ENCODE assay signal across 21 cellular contexts in genomic region chr17:5299383-5299782, GRCh38. TPM values are rescaled to one million over a fixed set of nuclear protein-coding genes. Genes with fewer than 3 reads are reported as not detected.
A peak's percentile ranks its signal among the peaks of the same experiment; 100 is the strongest.
DNase-seq lines count a peak whose midpoint lies in the region; ATAC-seq and TF ChIP-seq lines count a peak whose summit lies in the region.
"Had no signal": no experiment of that assay in that cellular context is flagged by ENCODE, and none has a peak within 500 bp of the region (broad histone marks: within the 10 kb centered on the region; RNA-seq: fewer than 3 reads in every experiment).

No MANE protein-coding gene starts in this region.

- no peak overlapping the region for H3K27ac ChIP-seq in CD8-positive, alpha-beta T cell (ENCODE audit: low read depth, low read length)
- H3K27ac ChIP-seq: A549, Peyer's patch had no signal

- peak overlapping the region; percentile 13 for H3K27ac Mint-ChIP-seq in CD8-positive, alpha-beta T cell
- peak overlapping the region; percentile 35 for H3K27ac Mint-ChIP-seq in activated B cell treated with CpG ODN at 0.5 μM for 24 hours
- H3K27ac Mint-ChIP-seq in naive B cell, result peak overlapping the region in 5 of 6 donors; percentile 28 to 90 (median 53)

- POLR2A ChIA-PET in CD8-positive, alpha-beta T cell (lab: Charles Lee), result interaction anchor here (0.7 kb wide), 1 partner anchor 131 kb away, joined by 3 read pairs; no protein-coding TSS in a partner anchor
- POLR2A ChIA-PET in activated B cell treated with CpG ODN at 0.5 μM for 24 hours (lab: Charles Lee), result interaction anchor here (0.6 to 1.2 kb wide), 2 partner anchors 18 to 77 kb away, joined by 3 to 7 read pairs; no protein-coding TSS in a partner anchor

- no peaks in the 10 kb centered on the region for H3K4me1 ChIP-seq in CD8-positive, alpha-beta T cell (ENCODE audit: insufficient read depth, low read length)
- H3K4me1 ChIP-seq: A549, BE2C, Peyer's patch had no signal

- intact Hi-C loops in CD8-positive, alpha-beta T cell (cut with DNase I, micrococcal nuclease), result no loop called here
- intact Hi-C loops in activated B cell treated with CpG ODN at 0.5 μM for 24 hours (cut with micrococcal nuclease), result no loop called here

- DNase-seq in AG08395 (ENCODE audit: low spot score) (peak; percentile 14), activated B cell treated with CpG ODN at 0.5 μM for 24 hours (no peak), naive B cell (no peak), NCI-H2081 treated with DMSO at 0.1 percent for 48 hours (lab: John Stamatoyannopoulos, UW) (no peak), MV-4-11 (lab: John Stamatoyannopoulos, UW) (no peak), KBM-7 (no peak), HT-29 (ENCODE audit: low spot score) (no peak)
- DNase-seq in CD8-positive, alpha-beta T cell, result no peak
- DNase-seq: BE2C, DMS 273 treated with DMSO at 0.1 percent for 48 hours, EL, KG1, NCI-H1092, NCI-H1694, NCI-H2171, NCI-H446 treated with DMSO at 0.1 percent for 48 hours, NCI-H748 treated with DMSO at 0.1 percent for 48 hours, Peyer's patch, Right ventricle myocardium superior, SK-N-SH had no signal

- H3K4me3 Mint-ChIP-seq in CD8-positive, alpha-beta T cell, result no peak overlapping the region
- H3K4me3 Mint-ChIP-seq in activated B cell treated with CpG ODN at 0.5 μM for 24 hours (no peak overlapping the region), naive B cell (no peak overlapping the region)

- no peaks in the 10 kb centered on the region for H3K36me3 ChIP-seq in CD8-positive, alpha-beta T cell (ENCODE audit: insufficient read depth, low read length)
- H3K36me3 ChIP-seq: BE2C had no signal

- H3K36me3 Mint-ChIP-seq in CD8-positive, alpha-beta T cell, result peaks cover 36% of the 10 kb centered on the region
- H3K36me3 Mint-ChIP-seq in activated B cell treated with CpG ODN at 0.5 μM for 24 hours (ENCODE audit: low read depth), result peaks cover 34% of the 10 kb centered on the region
- peaks cover 0 to 7% of the 10 kb centered on the region in 2 donors for H3K36me3 Mint-ChIP-seq in naive B cell

- H3K27me3 Mint-ChIP-seq in CD8-positive, alpha-beta T cell (ENCODE audit: low read depth), result no peaks in the 10 kb centered on the region
- H3K27me3 Mint-ChIP-seq in activated B cell treated with CpG ODN at 0.5 μM for 24 hours (no peaks in the 10 kb centered on the region), naive B cell (no peaks in the 10 kb centered on the region)

- no peak for TF ChIP-seq CTCF in CD8-positive, alpha-beta T cell (IDR thresholded peaks at IDR 0.05)
- no peak for TF ChIP-seq CTCF in activated B cell treated with CpG ODN at 0.5 μM for 24 hours (IDR thresholded peaks at IDR 0.05)

- H3K9me3 Mint-ChIP-seq in CD8-positive, alpha-beta T cell, result no peaks in the 10 kb centered on the region
- H3K9me3 Mint-ChIP-seq in activated B cell treated with CpG ODN at 0.5 μM for 24 hours (no peaks in the 10 kb centered on the region), naive B cell (no peaks in the 10 kb centered on the region)

- H3K9me3 ChIP-seq in CD8-positive, alpha-beta T cell (ENCODE audit: low read length), result no peaks in the 10 kb centered on the region
- H3K9me3 ChIP-seq: A549, BE2C, Peyer's patch, SK-N-SH had no signal

- H3K27me3 ChIP-seq in CD8-positive, alpha-beta T cell (ENCODE audit: insufficient read depth, low read length), result no peaks in the 10 kb centered on the region
- H3K27me3 ChIP-seq: BE2C, Peyer's patch had no signal

- no peak overlapping the region for H3K4me3 ChIP-seq in CD8-positive, alpha-beta T cell (ENCODE audit: low read depth, low read length)
- H3K4me3 ChIP-seq: A549, Peyer's patch had no signal

- H3K4me1 Mint-ChIP-seq in CD8-positive, alpha-beta T cell (ENCODE audit: low read depth), result peaks cover 49% of the 10 kb centered on the region
- peaks cover 56% of the 10 kb centered on the region for H3K4me1 Mint-ChIP-seq in activated B cell treated with CpG ODN at 0.5 μM for 24 hours
- peaks cover 40 to 59% (median 58%) of the 10 kb centered on the region in 3 donors for H3K4me1 Mint-ChIP-seq in naive B cell

- CTCF ChIA-PET in CD8-positive, alpha-beta T cell (lab: Charles Lee), result no interaction called here
- CTCF ChIA-PET in activated B cell treated with CpG ODN at 0.5 μM for 24 hours (lab: Charles Lee), result no interaction called here

- in situ Hi-C loops in KBM-7 (cut with MboI; ENCODE audit: low pct_unique_long_range_greater_than_20kb, low sequenced_read_pairs), result no loop called here

- ATAC-seq in CD8-positive, alpha-beta T cell, result no peak
- ATAC-seq in activated B cell treated with CpG ODN at 0.5 μM for 24 hours (ENCODE audit: low read depth) (no peak), naive B cell (ENCODE audit: low read depth in 2 of 2) (peak in 1 of 2 donors; percentile 34)
- ATAC-seq: A549 had no signal

RNA-seq across cellular contexts. Expression of gene RABEP1, which starts 17.3 kb away (rescaled TPM):
- 10 to 100 TPM; 27.1 to 27.6 TPM for total RNA-seq in CD8-positive, alpha-beta T cell
- 63.5 and 67.5 TPM in 2 replicates for total RNA-seq in activated B cell treated with CpG ODN at 0.5 μM for 24 hours
- polyA plus RNA-seq in naive B cell (ENCODE audit: low read depth in 6 of 6), result 10 to 100 TPM; 54.6 to 90.2 (median 71.8) TPM
- 10.8 and 16.1 TPM in 2 replicates for total RNA-seq in HT-29 (2014; rRNA removed; shearing (Covaris generic))
